ENCODE assay signal across 19 cellular contexts in the genomic region with DNA sequence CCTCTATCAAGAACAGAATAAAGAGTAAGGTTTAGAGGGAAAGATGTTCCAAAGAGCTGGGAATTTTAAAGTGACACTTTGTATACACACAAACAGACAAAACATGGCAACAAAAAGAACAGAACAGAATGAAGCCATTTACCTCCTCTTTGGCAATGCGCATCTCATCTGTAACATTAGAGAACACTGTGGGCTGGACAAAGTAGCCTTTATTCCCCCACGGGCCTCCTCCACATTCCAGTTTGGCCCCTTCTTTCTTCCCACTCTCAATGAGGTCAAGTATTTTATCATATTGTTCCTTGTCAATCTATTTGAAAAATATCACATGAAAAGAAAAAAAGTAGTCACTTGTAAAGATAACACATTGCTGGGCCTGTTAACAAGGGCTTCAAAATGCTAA. TPM values are rescaled to one million over a fixed set of nuclear protein-coding genes. Genes with fewer than 3 reads are reported as not detected.
DNase-seq lines count a peak whose midpoint lies in the region; ATAC-seq and TF ChIP-seq lines count a peak whose summit lies in the region.
"Had no signal": no experiment of that assay in that cellular context is flagged by ENCODE, and none has a peak within 500 bp of the region (broad histone marks: within the 10 kb centered on the region; RNA-seq: fewer than 3 reads in every experiment).

No MANE protein-coding gene starts in this region.

- H3K36me3 ChIP-seq in left ventricle myocardium inferior: peaks cover 10% of the 10 kb centered on the region
- H3K36me3 ChIP-seq: BLaER1 had no signal

- H3K4me3 Mint-ChIP-seq in CD14-positive monocyte: no peak overlapping the region
- no peak overlapping the region for H3K4me3 Mint-ChIP-seq in activated naive CD4-positive, alpha-beta T cell treated with anti-CD3 and anti-CD28 coated beads, Interleukin-2, amount 10 ng/mL, durations not matched to agents 7 days and 5 days
- H3K4me3 Mint-ChIP-seq in activated T-cell treated with anti-CD3 and anti-CD28 coated beads, Interleukin-2, amount 50 U/mL, for 4 hours: no peak overlapping the region
- H3K4me3 Mint-ChIP-seq: CD8-positive, alpha-beta T cell; H9 had no signal

- no peak for DNase-seq in left ventricle myocardium inferior
- DNase-seq in left ventricle myocardium superior: no peak
- DNase-seq in iPS-NIHi11 (ENCODE audit: low spot score): peak; percentile 8
- DNase-seq in sciatic nerve (ENCODE audit: low spot score): no peak
- no peak for DNase-seq in CD14-positive monocyte (ENCODE audit: low spot score)
- no peak for DNase-seq in activated naive CD4-positive, alpha-beta T cell treated with anti-CD3 and anti-CD28 coated beads, Interleukin-2, amount 10 ng/mL, durations not matched to agents 7 days and 5 days
- no peak for DNase-seq in activated T-cell treated with anti-CD3 and anti-CD28 coated beads, Interleukin-2, amount 50 U/mL, for 4 hours
- DNase-seq: CD8-positive, alpha-beta T cell; COR-L47; DMS 273 treated with DMSO at 0.1 percent for 48 hours; DMS53; DND-41; EL; GOT3; H9 had no signal

- H3K4me1 ChIP-seq in left ventricle myocardium inferior: peaks cover 4% of the 10 kb centered on the region
- H3K4me1 ChIP-seq: BLaER1 had no signal

- no peaks in the 10 kb centered on the region for H3K9me3 ChIP-seq in left ventricle myocardium inferior (replicated peaks)
- H3K9me3 ChIP-seq: BLaER1 had no signal

- TF ChIP-seq CTCF in left ventricle myocardium inferior (IDR thresholded peaks at IDR 0.05; ENCODE audit: borderline replicate concordance) (no peak), CD14-positive monocyte (IDR thresholded peaks at IDR 0.05) (no peak)

- H3K27ac ChIP-seq in left ventricle myocardium inferior (replicated peaks): peak overlapping the region; percentile 67
- H3K27ac ChIP-seq: 22Rv1, BLaER1 had no signal

- intact Hi-C loops in left ventricle myocardium inferior (cut with micrococcal nuclease) (no loop called here), left ventricle myocardium superior (cut with micrococcal nuclease) (no loop called here), sciatic nerve (cut with DNase I) (no loop called here), CD14-positive monocyte (cut with micrococcal nuclease) (no loop called here)

- H3K9me3 Mint-ChIP-seq in CD14-positive monocyte: peaks cover 0 to 1% (median 0%) of the 10 kb centered on the region in 7 donors
- H3K9me3 Mint-ChIP-seq in activated naive CD4-positive, alpha-beta T cell treated with anti-CD3 and anti-CD28 coated beads, Interleukin-2, amount 10 ng/mL, durations not matched to agents 7 days and 5 days: no peaks in the 10 kb centered on the region
- no peaks in the 10 kb centered on the region for H3K9me3 Mint-ChIP-seq in activated T-cell treated with anti-CD3 and anti-CD28 coated beads, Interleukin-2, amount 50 U/mL, for 4 hours
- H3K9me3 Mint-ChIP-seq: CD8-positive, alpha-beta T cell; H9 had no signal

- H3K4me1 Mint-ChIP-seq in CD14-positive monocyte: peaks cover 15% of the 10 kb centered on the region
- H3K4me1 Mint-ChIP-seq in activated naive CD4-positive, alpha-beta T cell treated with anti-CD3 and anti-CD28 coated beads, Interleukin-2, amount 10 ng/mL, durations not matched to agents 7 days and 5 days: no peaks in the 10 kb centered on the region
- H3K4me1 Mint-ChIP-seq in activated T-cell treated with anti-CD3 and anti-CD28 coated beads, Interleukin-2, amount 50 U/mL, for 4 hours (ENCODE audit: low read depth): no peaks in the 10 kb centered on the region

- CTCF ChIA-PET in activated naive CD4-positive, alpha-beta T cell treated with anti-CD3 and anti-CD28 coated beads, Interleukin-2, amount 10 ng/mL, durations not matched to agents 7 days and 5 days (lab: Charles Lee): no interaction called here

- H3K36me3 Mint-ChIP-seq in CD14-positive monocyte: peaks cover 50 to 58% of the 10 kb centered on the region in 2 donors
- no peaks in the 10 kb centered on the region for H3K36me3 Mint-ChIP-seq in activated naive CD4-positive, alpha-beta T cell treated with anti-CD3 and anti-CD28 coated beads, Interleukin-2, amount 10 ng/mL, durations not matched to agents 7 days and 5 days
- no peaks in the 10 kb centered on the region for H3K36me3 Mint-ChIP-seq in activated T-cell treated with anti-CD3 and anti-CD28 coated beads, Interleukin-2, amount 50 U/mL, for 4 hours (ENCODE audit: insufficient read depth)
- H3K36me3 Mint-ChIP-seq: CD8-positive, alpha-beta T cell had no signal

- H3K27me3 Mint-ChIP-seq in CD14-positive monocyte (ENCODE audit: low read depth in 3 of 3): peaks cover 0 to 2% (median 0%) of the 10 kb centered on the region in 3 donors
- peaks cover 3% of the 10 kb centered on the region for H3K27me3 Mint-ChIP-seq in activated naive CD4-positive, alpha-beta T cell treated with anti-CD3 and anti-CD28 coated beads, Interleukin-2, amount 10 ng/mL, durations not matched to agents 7 days and 5 days
- peaks cover 2% of the 10 kb centered on the region for H3K27me3 Mint-ChIP-seq in activated T-cell treated with anti-CD3 and anti-CD28 coated beads, Interleukin-2, amount 50 U/mL, for 4 hours (ENCODE audit: low read depth)

- no peaks in the 10 kb centered on the region for H3K27me3 ChIP-seq in left ventricle myocardium inferior (ENCODE audit: low read depth)
- H3K27me3 ChIP-seq: BLaER1 had no signal

- ATAC-seq in left ventricle myocardium superior (no peak), sciatic nerve (peak; percentile 48)
- ATAC-seq in activated T-cell treated with anti-CD3 and anti-CD28 coated beads, Interleukin-2, amount 50 U/mL, for 4 hours: no peak
- ATAC-seq: CD8-positive, alpha-beta T cell; GM12878 had no signal

- H3K4me3 ChIP-seq in left ventricle myocardium inferior: no peak overlapping the region
- H3K4me3 ChIP-seq: BLaER1, GM12878 had no signal

- H3K27ac Mint-ChIP-seq in CD14-positive monocyte: no peak overlapping the region
- H3K27ac Mint-ChIP-seq in activated naive CD4-positive, alpha-beta T cell treated with anti-CD3 and anti-CD28 coated beads, Interleukin-2, amount 10 ng/mL, durations not matched to agents 7 days and 5 days: no peak overlapping the region
- H3K27ac Mint-ChIP-seq: CD8-positive, alpha-beta T cell had no signal

RNA-seq across cellular contexts. Expression of gene ALDH1A1, which starts 41.0 kb away (rescaled TPM):
- total RNA-seq in left ventricle myocardium inferior: 20.7 TPM
- total RNA-seq in left ventricle myocardium superior: 23.3 TPM
- 277 TPM for total RNA-seq in sciatic nerve
- 100 to 1,000 TPM; 105 to 117 TPM for polyA plus RNA-seq in CD14-positive monocyte
- under 1 TPM; 0.16 to 0.35 (median 0.22) TPM for total RNA-seq in activated T-cell treated with anti-CD3 and anti-CD28 coated beads, Interleukin-2, amount 50 U/mL, for 4 hours
- total RNA-seq: CD8-positive, alpha-beta T cell; G401 had no signal

Comparison
In these comparisons a context has a peak if more than half of its experiments do, and no peak if none do; other contexts are left out.
1. RNA of gene ALDH1A1, which starts 41.0 kb away (total RNA-seq): 277 TPM in sciatic nerve (single experiment), 23.3 TPM in left ventricle myocardium superior (single experiment) and 20.7 TPM in left ventricle myocardium inferior (single experiment); 0.16 to 0.35 TPM in activated T-cell treated with anti-CD3 and anti-CD28 coated beads, Interleukin-2, amount 50 U/mL, for 4 hours; every median in the first group is over 10 times any median in the second.